20 cellular contexts compared by ENCODE assay signal in the genomic region with DNA sequence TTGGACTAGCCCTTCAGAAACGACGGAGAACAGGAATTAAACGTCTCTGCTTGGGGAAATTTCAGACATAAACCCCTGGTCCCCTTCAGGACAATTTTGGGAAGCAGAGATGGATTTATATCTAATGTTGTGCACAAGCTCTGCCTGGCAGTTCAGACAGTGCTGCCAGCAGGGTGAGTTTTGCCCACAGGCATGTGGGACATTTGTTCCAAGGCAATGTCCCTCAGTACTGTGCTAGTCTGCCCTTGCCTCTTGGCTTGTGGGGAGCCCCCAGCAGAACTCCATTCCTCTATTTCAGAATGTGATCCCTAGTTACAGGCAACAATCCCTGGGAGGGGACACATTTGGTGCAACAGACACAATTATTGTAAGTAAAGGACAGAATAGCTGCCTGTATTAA.
DNase-seq lines count a peak whose midpoint lies in the region; ATAC-seq and TF ChIP-seq lines count a peak whose summit lies in the region.
"Had no signal": no experiment of that assay in that cellular context is flagged by ENCODE, and none has a peak within 500 bp of the region (broad histone marks: within the 10 kb centered on the region; RNA-seq: fewer than 3 reads in every experiment).

No MANE protein-coding gene starts in this region.

- no peak overlapping the region for H3K4me3 ChIP-seq in right atrium auricular region
- H3K4me3 ChIP-seq in suprapubic skin: no peak overlapping the region
- H3K4me3 ChIP-seq: A549; BLaER1 treated with 17β-estradiol and CSF1 and Interleukin-3, amounts not matched to agents 10 nM and 100 nM had no signal

- no peaks in the 10 kb centered on the region for H3K4me1 Mint-ChIP-seq in MCF 10A (ENCODE audit: insufficient read depth, unreplicated experiment)
- H3K4me1 Mint-ChIP-seq: B cell had no signal

- H3K27ac Mint-ChIP-seq in MCF 10A (ENCODE audit: low read depth, unreplicated experiment): no peak overlapping the region
- H3K27ac Mint-ChIP-seq: B cell; CD4-positive, alpha-beta T cell; CD8-positive, alpha-beta T cell had no signal

- ATAC-seq in Right ventricle myocardium superior (ENCODE audit: poor library complexity) (peak; percentile 68), left ventricle myocardium superior (no peak), left cardiac atrium (no peak)
- ATAC-seq: A549; CD8-positive, alpha-beta T cell had no signal

- BruUV-seq in MCF 10A (replicated peaks; lab: Mats Ljungman, UMichigan): no TSS peak

- H3K4me3 Mint-ChIP-seq in MCF 10A (ENCODE audit: unreplicated experiment): no peak overlapping the region
- H3K4me3 Mint-ChIP-seq: B cell; CD4-positive, alpha-beta T cell; CD8-positive, alpha-beta T cell had no signal

- H3K36me3 ChIP-seq in right atrium auricular region (no peaks in the 10 kb centered on the region), suprapubic skin (no peaks in the 10 kb centered on the region)
- H3K36me3 ChIP-seq: BLaER1 treated with 17β-estradiol and CSF1 and Interleukin-3, amounts not matched to agents 10 nM and 100 nM had no signal

- H3K9me3 Mint-ChIP-seq in MCF 10A (ENCODE audit: unreplicated experiment): no peaks in the 10 kb centered on the region
- H3K9me3 Mint-ChIP-seq: CD4-positive, alpha-beta T cell; CD8-positive, alpha-beta T cell had no signal

- H3K4me1 ChIP-seq in right atrium auricular region (no peaks in the 10 kb centered on the region), suprapubic skin (no peaks in the 10 kb centered on the region)
- H3K4me1 ChIP-seq: A549; BLaER1 treated with 17β-estradiol and CSF1 and Interleukin-3, amounts not matched to agents 10 nM and 100 nM; Caco-2 had no signal

- H3K27ac ChIP-seq in right atrium auricular region (no peak overlapping the region), caudate nucleus (ENCODE audit: low read depth, low read length) (peak overlapping the region; percentile 36), suprapubic skin (peak overlapping the region; percentile 12)
- H3K27ac ChIP-seq: 22Rv1; A549; BLaER1 treated with 17β-estradiol and CSF1 and Interleukin-3, amounts not matched to agents 10 nM and 100 nM; C4-2B had no signal

- H3K27me3 Mint-ChIP-seq in MCF 10A (ENCODE audit: insufficient read depth, unreplicated experiment): peaks cover 91% of the 10 kb centered on the region

- TF ChIP-seq EP300 in suprapubic skin (IDR thresholded peaks at IDR 0.05): no peak

- no peaks in the 10 kb centered on the region for H3K9me3 ChIP-seq in right atrium auricular region
- H3K9me3 ChIP-seq in suprapubic skin: no peaks in the 10 kb centered on the region
- H3K9me3 ChIP-seq: A549, Caco-2 had no signal

- no peaks in the 10 kb centered on the region for H3K27me3 ChIP-seq in right atrium auricular region
- H3K27me3 ChIP-seq in suprapubic skin: peaks cover 11% of the 10 kb centered on the region
- H3K27me3 ChIP-seq: BLaER1 treated with 17β-estradiol and CSF1 and Interleukin-3, amounts not matched to agents 10 nM and 100 nM had no signal

- WGBS in suprapubic skin: 88% methylated on average over 3 of the region's 3 CpGs

- TF ChIP-seq CTCF in right atrium auricular region (IDR thresholded peaks at IDR 0.05) (no peak), suprapubic skin (IDR thresholded peaks at IDR 0.05) (no peak), MCF 10A (IDR thresholded peaks at IDR 0.05; ENCODE audit: unreplicated experiment) (no peak)

- H3K36me3 Mint-ChIP-seq in MCF 10A (ENCODE audit: insufficient read depth, unreplicated experiment): no peaks in the 10 kb centered on the region
- H3K36me3 Mint-ChIP-seq: CD8-positive, alpha-beta T cell had no signal

- intact Hi-C loops in Right ventricle myocardium superior (cut with DNase I) (no loop called here), left ventricle myocardium superior (cut with micrococcal nuclease) (no loop called here), left cardiac atrium (cut with DNase I) (no loop called here), MCF 10A (cut with micrococcal nuclease) (no loop called here)

- CTCF ChIA-PET in MCF 10A (lab: Yijun Ruan, JAX): no interaction called here

- POLR2A ChIA-PET in MCF 10A (lab: Yijun Ruan, JAX): no interaction called here

- TF ChIP-seq POLR2A in suprapubic skin (IDR thresholded peaks at IDR 0.05): no peak

- no peak for DNase-seq in Right ventricle myocardium superior
- no peak for DNase-seq in left ventricle myocardium superior
- peak; percentile 13 for DNase-seq in right atrium auricular region (ENCODE audit: low spot score)
- no peak for DNase-seq in left cardiac atrium
- DNase-seq in caudate nucleus (lab: John Stamatoyannopoulos, UW): no peak
- no peak for DNase-seq in suprapubic skin (ENCODE audit: low spot score in 2 of 2)
- DNase-seq in cerebellar cortex (ENCODE audit: low spot score): no peak
- no peak for DNase-seq in MCF 10A (ENCODE audit: unreplicated experiment)
- DNase-seq: AML-193; Caco-2; Calu3; CD4-positive, alpha-beta T cell; CD8-positive, alpha-beta T cell; DMS79 treated with DMSO at 0.1 percent for 48 hours; GF-D8 had no signal

Comparison
In these comparisons a context has a peak if more than half of its experiments do, and no peak if none do; other contexts are left out.
1. H3K27ac ChIP-seq: peak in caudate nucleus (single experiment) and suprapubic skin (single experiment); none in right atrium auricular region (0 of 2).